ENCODE assay signal across 9 cellular contexts in the genomic region with DNA sequence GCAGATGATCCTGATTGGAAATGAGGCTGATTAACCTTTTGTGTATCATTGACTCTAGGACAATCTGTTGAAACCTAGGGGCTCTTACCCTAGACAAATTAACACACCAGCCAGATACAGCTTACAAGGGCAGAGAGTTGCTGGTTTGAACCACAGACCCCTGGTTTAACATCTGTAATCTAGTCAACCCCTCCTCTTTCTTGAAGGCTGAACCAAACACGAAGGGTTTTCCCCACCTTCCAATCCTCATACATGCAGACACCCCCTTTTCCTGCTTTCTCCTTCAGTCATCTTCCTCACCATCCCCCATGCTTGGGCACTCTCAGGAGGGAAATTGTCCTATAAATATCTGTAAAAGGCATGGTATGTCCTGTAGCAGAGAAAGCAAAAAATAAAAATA.
A peak's percentile ranks its signal among the peaks of the same experiment; 100 is the strongest.
DNase-seq lines count a peak whose midpoint lies in the region; ATAC-seq and TF ChIP-seq lines count a peak whose summit lies in the region.
"Had no signal": no experiment of that assay in that cellular context is flagged by ENCODE, and none has a peak within 500 bp of the region (broad histone marks: within the 10 kb centered on the region; RNA-seq: fewer than 3 reads in every experiment).

No MANE protein-coding gene starts in this region.

- H3K4me2 ChIP-seq in OCI-LY7 (ENCODE audit: low read length) (peak overlapping the region; percentile 78), osteoblast (ENCODE audit: insufficient read depth, low read length) (peak overlapping the region; percentile 73)

- no peak overlapping the region for H3K9ac ChIP-seq in endodermal cell (ENCODE audit: extremely low read depth, low read length, poor library complexity, severe bottlenecking)

- peaks cover 10% of the 10 kb centered on the region for H3K27me3 Mint-ChIP-seq in endodermal cell (ENCODE audit: insufficient read depth)

- DNase-seq in GM13977 (ENCODE audit: low spot score) (peak; percentile 34), OCI-LY7 (ENCODE audit: low spot score) (peak; percentile 42), endodermal cell (no peak), osteoblast (ENCODE audit: insufficient read length, low spot score, missing footprints) (peak; percentile 80), D341Med (ENCODE audit: low spot score) (no peak), ureter (ENCODE audit: low spot score) (no peak), HK-2 (ENCODE audit: unreplicated experiment) (no peak)
- DNase-seq: NCI-H187 treated with DMSO at 0.1 percent for 48 hours had no signal

- H3K27ac ChIP-seq in OCI-LY7 (ENCODE audit: low read depth, low read length, poor library complexity, severe bottlenecking) (peak overlapping the region; percentile 93), endodermal cell (ENCODE audit: low read depth, low read length) (no peak overlapping the region), osteoblast (ENCODE audit: low read depth, low read length) (peak overlapping the region; percentile 97)

- WGBS in endodermal cell (ENCODE audit: insufficient coverage in 1 of 2, insufficient read length in 1 of 2), 2 experiments: 62% methylated on average over 1 of the region's 1 CpG; no CpG with 5 or more reads in 1 of the 2 experiments

- no peaks in the 10 kb centered on the region for H3K9me3 Mint-ChIP-seq in endodermal cell

- no peak overlapping the region for H3K27ac Mint-ChIP-seq in endodermal cell

- POLR2A ChIA-PET in OCI-LY7 (lab: Charles Lee): interaction anchor here (0.6 to 5.1 kb wide), 22 partner anchors 10 to 510 kb away, joined by 3 to 34 read pairs (median 4); no protein-coding TSS in a partner anchor

- no peak for ATAC-seq in HG03025 (IDR thresholded peaks at IDR 0.05; ENCODE audit: low FRiP score, unreplicated experiment)

- peak overlapping the region; percentile 39 for H3K4me3 Mint-ChIP-seq in endodermal cell

- no peaks in the 10 kb centered on the region for H3K36me3 Mint-ChIP-seq in endodermal cell (ENCODE audit: low read depth)

- H3K79me2 ChIP-seq in OCI-LY7 (ENCODE audit: insufficient read depth, low read depth, low read length) (no peaks in the 10 kb centered on the region), osteoblast (ENCODE audit: insufficient read depth, low read length) (peaks cover 34% of the 10 kb centered on the region)

- no peaks in the 10 kb centered on the region for H3K9me2 ChIP-seq in OCI-LY7 (ENCODE audit: insufficient read depth, low read length)

- CTCF ChIA-PET in OCI-LY7 (lab: Charles Lee; ENCODE audit: unreplicated experiment): interaction anchor here (0.6 to 2.1 kb wide), 5 partner anchors 15 to 161 kb away, joined by 3 to 9 read pairs (median 3); no protein-coding TSS in a partner anchor

- H3K4me1 ChIP-seq in OCI-LY7 (ENCODE audit: insufficient read depth, low read length, poor library complexity, severe bottlenecking) (peaks cover 70% of the 10 kb centered on the region), endodermal cell (ENCODE audit: control insufficient read depth, insufficient read depth, low read length) (peaks cover 17% of the 10 kb centered on the region), osteoblast (ENCODE audit: insufficient read depth, low read length) (peaks cover 97% of the 10 kb centered on the region)

- peak overlapping the region; percentile 34; the same call in 1 of the 2 replicates for H2AFZ ChIP-seq in OCI-LY7 (ENCODE audit: low read length)
- no peak overlapping the region for H2AFZ ChIP-seq in osteoblast (ENCODE audit: low read length)

- H3K4me1 Mint-ChIP-seq in endodermal cell: peaks cover 38% of the 10 kb centered on the region

- in situ Hi-C loops in GM13977 (cut with MboI; ENCODE audit: low pct_unique_long_range_greater_than_20kb, low sequenced_read_pairs, unreplicated experiment): no loop called here

- no TSS peak for BruUV-seq in OCI-LY7 (replicated peaks; lab: Mats Ljungman, UMichigan)

- intact Hi-C loops in OCI-LY7 (cut with micrococcal nuclease; ENCODE audit: unreplicated experiment): loop anchor here (2.0 to 5.0 kb wide), 3 partner anchors 75 to 163 kb away; no protein-coding TSS in a partner anchor

- H3K9me3 ChIP-seq in OCI-LY7 (ENCODE audit: low read length) (no peaks in the 10 kb centered on the region), endodermal cell (ENCODE audit: control insufficient read depth, low read length) (no peaks in the 10 kb centered on the region), osteoblast (ENCODE audit: low read depth, low read length) (no peaks in the 10 kb centered on the region)

- H3K4me3 ChIP-seq in OCI-LY7 (ENCODE audit: low read depth, low read length, poor library complexity, severe bottlenecking) (peak overlapping the region; percentile 47), endodermal cell (ENCODE audit: low read length) (no peak overlapping the region), osteoblast (ENCODE audit: insufficient read depth, low read length) (peak overlapping the region; percentile 14)

- H4K20me1 ChIP-seq in OCI-LY7 (ENCODE audit: insufficient read depth, low read length): no peaks in the 10 kb centered on the region
- no peaks in the 10 kb centered on the region for H4K20me1 ChIP-seq in osteoblast (ENCODE audit: insufficient read depth, low read length)

- H3K27me3 ChIP-seq in endodermal cell (ENCODE audit: control insufficient read depth, insufficient read depth, low read length, poor library complexity, severe bottlenecking) (no peaks in the 10 kb centered on the region), osteoblast (ENCODE audit: insufficient read depth, low read length) (no peaks in the 10 kb centered on the region)

- TF ChIP-seq CTCF in GM13977 (IDR thresholded peaks at IDR 0.05; ENCODE audit: extremely low read depth, insufficient read depth, missing control alignments) (no peak), OCI-LY7 (conservative IDR thresholded peaks at IDR 0.05; ENCODE audit: low read length) (no peak), endodermal cell (conservative IDR thresholded peaks at IDR 0.05) (no peak), osteoblast (IDR thresholded peaks at IDR 0.05; ENCODE audit: extremely low read depth, low read depth, low read length) (no peak)

- H3K36me3 ChIP-seq in OCI-LY7 (ENCODE audit: insufficient read depth, low read length): no peaks in the 10 kb centered on the region
- no peaks in the 10 kb centered on the region for H3K36me3 ChIP-seq in endodermal cell (ENCODE audit: control insufficient read depth, insufficient read depth, low read length)
- no peaks in the 10 kb centered on the region for H3K36me3 ChIP-seq in osteoblast (ENCODE audit: insufficient read depth, low read length)

Comparison
In these comparisons a context has a peak if more than half of its experiments do, and no peak if none do; other contexts are left out.
1. DNase-seq: peak in GM13977 (single experiment), OCI-LY7 (single experiment) and osteoblast (single experiment); none in endodermal cell (single experiment), D341Med (single experiment), ureter (single experiment) and HK-2 (single experiment).